Comparison of ENCODE assay signal across 30 cellular contexts in the genomic region with DNA sequence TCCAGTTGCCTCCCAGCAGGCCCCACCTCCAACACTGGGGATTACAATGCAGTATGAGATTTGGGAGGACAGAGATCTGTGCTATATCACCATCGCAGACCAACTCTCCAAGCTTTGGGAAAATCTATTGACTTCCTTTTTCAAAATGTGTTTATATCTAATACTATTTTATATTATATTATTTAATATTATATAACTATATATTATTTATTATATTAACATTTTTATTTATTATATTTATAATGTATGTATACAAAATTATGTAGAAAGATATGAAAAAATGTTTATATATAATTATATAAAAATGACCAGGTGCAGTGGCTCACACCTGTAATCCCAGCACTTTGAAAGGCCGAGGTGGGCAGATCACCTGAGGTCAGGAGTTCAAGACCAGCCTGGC. TPM values are rescaled to one million over a fixed set of nuclear protein-coding genes. Genes with fewer than 3 reads are reported as not detected.
"Had no signal": no experiment of that assay in that cellular context is flagged by ENCODE, and none has a peak within 500 bp of the region (broad histone marks: within the 10 kb centered on the region; RNA-seq: fewer than 3 reads in every experiment).

No MANE protein-coding gene starts in this region.

- H3K27ac Mint-ChIP-seq: naive thymus-derived CD8-positive, alpha-beta T cell; natural killer cell treated with Interleukin-12 subunit alpha and Interleukin-12 subunit beta and Interleukin-15 and Interleukin-18, amount 100 ng/mL, for 72 hours; nephron progenitor cell; progenitor cell of endocrine pancreas; stimulated activated effector memory CD8-positive, alpha-beta T cell treated with anti-CD3 and anti-CD28 coated beads, Interleukin-12 subunit alpha, Interleukin-12 subunit beta, amount 100 ng/mL, for 72 hours; stimulated activated naive B cell treated with anti-CD40 and anti-IgM and Interleukin-4, amounts not matched to agents 10 μg/mL and 1 μg/mL and 100 μg/mL, for 72 hours; stimulated activated naive CD8-positive, alpha-beta T cell treated with anti-CD3 and anti-CD28 coated beads, Interleukin-15, Interleukin-2, amounts not matched to agents 100 ng/mL and 50 ng/mL, for 24 hours had no signal

- H3K4me1 Mint-ChIP-seq: naive thymus-derived CD8-positive, alpha-beta T cell; neural crest cell; stimulated activated effector memory CD8-positive, alpha-beta T cell treated with anti-CD3 and anti-CD28 coated beads, Interleukin-12 subunit alpha, Interleukin-12 subunit beta, amount 100 ng/mL, for 72 hours; stimulated activated naive B cell treated with anti-CD40 and anti-IgM and Interleukin-4, amounts not matched to agents 10 μg/mL and 1 μg/mL and 100 μg/mL, for 72 hours had no signal

- H3K27ac ChIP-seq: ovary, parathyroid adenoma, psoas muscle, right lobe of liver, sigmoid colon, stomach, thoracic aorta, thyroid gland, tibial nerve, upper lobe of left lung, vagina had no signal

- H3K4me3 ChIP-seq: ovary, psoas muscle, right lobe of liver, sigmoid colon, stomach, thoracic aorta, thyroid gland, tibial nerve, upper lobe of left lung, vagina had no signal

- H3K27me3 Mint-ChIP-seq: stimulated activated naive B cell treated with anti-CD40 and anti-IgM and Interleukin-4, amounts not matched to agents 10 μg/mL and 1 μg/mL and 100 μg/mL, for 72 hours had no signal

- H3K36me3 Mint-ChIP-seq: naive thymus-derived CD8-positive, alpha-beta T cell; natural killer cell treated with Interleukin-12 subunit alpha and Interleukin-12 subunit beta and Interleukin-15 and Interleukin-18, amount 100 ng/mL, for 72 hours; stimulated activated effector memory CD8-positive, alpha-beta T cell treated with anti-CD3 and anti-CD28 coated beads, Interleukin-12 subunit alpha, Interleukin-12 subunit beta, amount 100 ng/mL, for 72 hours; stimulated activated naive B cell treated with anti-CD40 and anti-IgM and Interleukin-4, amounts not matched to agents 10 μg/mL and 1 μg/mL and 100 μg/mL, for 72 hours had no signal

- H3K9me3 Mint-ChIP-seq: naive thymus-derived CD8-positive, alpha-beta T cell; natural killer cell treated with Interleukin-12 subunit alpha and Interleukin-12 subunit beta and Interleukin-15 and Interleukin-18, amount 100 ng/mL, for 72 hours; neural crest cell; stimulated activated effector memory CD8-positive, alpha-beta T cell treated with anti-CD3 and anti-CD28 coated beads, Interleukin-12 subunit alpha, Interleukin-12 subunit beta, amount 100 ng/mL, for 72 hours; stimulated activated naive B cell treated with anti-CD40 and anti-IgM and Interleukin-4, amounts not matched to agents 10 μg/mL and 1 μg/mL and 100 μg/mL, for 72 hours; stimulated activated naive CD8-positive, alpha-beta T cell treated with anti-CD3 and anti-CD28 coated beads, Interleukin-15, Interleukin-2, amounts not matched to agents 100 ng/mL and 50 ng/mL, for 24 hours had no signal

- H3K4me1 ChIP-seq: parathyroid adenoma, psoas muscle, right lobe of liver, sigmoid colon, stomach, thyroid gland, tibial nerve, upper lobe of left lung, vagina had no signal

- H3K9me3 ChIP-seq: ovary, psoas muscle, right lobe of liver, sigmoid colon, stomach, thoracic aorta, thyroid gland, tibial nerve, upper lobe of left lung, vagina had no signal

- H3K9ac ChIP-seq: parathyroid adenoma had no signal

- FAIRE-seq: small intestine, urothelium cell line had no signal

- H2AFZ ChIP-seq: parathyroid adenoma had no signal

- H3K4me3 Mint-ChIP-seq: naive thymus-derived CD8-positive, alpha-beta T cell; natural killer cell treated with Interleukin-12 subunit alpha and Interleukin-12 subunit beta and Interleukin-15 and Interleukin-18, amount 100 ng/mL, for 72 hours; nephron progenitor cell; neural crest cell; stimulated activated effector memory CD8-positive, alpha-beta T cell treated with anti-CD3 and anti-CD28 coated beads, Interleukin-12 subunit alpha, Interleukin-12 subunit beta, amount 100 ng/mL, for 72 hours; stimulated activated naive B cell treated with anti-CD40 and anti-IgM and Interleukin-4, amounts not matched to agents 10 μg/mL and 1 μg/mL and 100 μg/mL, for 72 hours; stimulated activated naive CD8-positive, alpha-beta T cell treated with anti-CD3 and anti-CD28 coated beads, Interleukin-15, Interleukin-2, amounts not matched to agents 100 ng/mL and 50 ng/mL, for 24 hours had no signal

- H3K36me3 ChIP-seq: ovary, right lobe of liver, sigmoid colon, stomach, thoracic aorta, thyroid gland, tibial nerve, upper lobe of left lung, vagina had no signal

- ATAC-seq: naive thymus-derived CD8-positive, alpha-beta T cell; natural killer cell treated with Interleukin-12 subunit alpha and Interleukin-12 subunit beta and Interleukin-15 and Interleukin-18, amount 100 ng/mL, for 72 hours; psoas muscle; right cardiac atrium; right lobe of liver; stimulated activated effector memory CD8-positive, alpha-beta T cell treated with anti-CD3 and anti-CD28 coated beads, Interleukin-12 subunit alpha, Interleukin-12 subunit beta, amount 100 ng/mL, for 72 hours; stimulated activated naive B cell treated with anti-CD40 and anti-IgM and Interleukin-4, amounts not matched to agents 10 μg/mL and 1 μg/mL and 100 μg/mL, for 72 hours had no signal

- H3K27me3 ChIP-seq: ovary, right lobe of liver, thyroid gland, tibial nerve, upper lobe of left lung, vagina had no signal

- DNase-seq: naive thymus-derived CD8-positive, alpha-beta T cell; nephron progenitor cell; occipital lobe; ovary; posterior cingulate gyrus; psoas muscle; right cardiac atrium; right lobe of liver; sigmoid colon; small intestine; stimulated activated CD4-positive, alpha-beta T cell treated with anti-CD3 and anti-CD28 coated beads, Interleukin-15, amount 100 ng/mL, for 24 hours; stimulated activated CD4-positive, alpha-beta T cell treated with anti-CD3 and anti-CD28 coated beads, Interleukin-2, amount 100 ng/mL, for 24 hours; stimulated activated CD4-positive, alpha-beta T cell treated with anti-CD3 and anti-CD28 coated beads, Interleukin-2, amount 100 ng/mL, for 48 hours; stimulated activated CD4-positive, alpha-beta T cell treated with anti-CD3 and anti-CD28 coated beads, Interleukin-4, amount 100 ng/mL, for 24 hours; stimulated activated naive B cell treated with anti-CD40 and anti-IgM and Interleukin-4, amounts not matched to agents 10 μg/mL and 1 μg/mL and 100 μg/mL, for 72 hours; stimulated activated naive CD4-positive, alpha-beta T cell treated with Interleukin-2 at 50 U/mL for 16 hours; stomach; thyroid gland; trophoblast cell; upper lobe of left lung had no signal

RNA-seq across cellular contexts. Expression of a gene that starts 36.4 kb away (rescaled TPM):
- total RNA-seq: vagina had no signal
